ENCODE assay signal across 8 cellular contexts in the genomic region with DNA sequence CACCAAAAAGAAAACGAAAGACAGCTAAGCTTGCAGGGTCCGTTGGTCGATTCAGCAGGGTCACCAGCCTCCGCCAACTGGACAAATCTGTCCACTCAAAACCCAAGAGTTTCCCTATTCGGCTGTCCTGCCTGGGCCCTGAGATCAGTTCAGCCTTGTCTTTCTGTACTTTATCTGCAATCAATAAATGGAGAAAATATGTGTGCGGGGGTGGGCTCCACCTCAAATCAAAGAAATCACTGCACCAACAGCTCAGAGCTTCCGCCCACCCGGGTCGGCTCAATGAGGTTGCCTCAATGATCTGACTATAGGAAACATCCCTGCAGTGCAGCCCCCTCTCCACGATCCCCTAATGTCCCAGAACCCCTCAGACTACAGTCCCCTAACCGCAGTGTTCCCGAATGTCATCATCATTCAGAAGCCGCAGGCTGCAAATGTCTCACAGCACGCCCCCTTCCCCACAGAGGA. TPM values are rescaled to one million over a fixed set of nuclear protein-coding genes. Genes with fewer than 3 reads are reported as not detected.
A peak's percentile ranks its signal among the peaks of the same experiment; 100 is the strongest.
DNase-seq lines count a peak whose midpoint lies in the region; ATAC-seq and TF ChIP-seq lines count a peak whose summit lies in the region.

No MANE protein-coding gene starts in this region.

- H3K4me3 Mint-ChIP-seq in T-helper 1 cell treated with Interleukin-12 subunit alpha and Interleukin-12 subunit beta and Interleukin-4 antibody, amounts not matched to agents 30 μg/mL and 1 μg/mL, for 36 hours, result peak overlapping the region; percentile 91
- peak overlapping the region; percentile 92 for H3K4me3 Mint-ChIP-seq in chondrocyte (ENCODE audit: unreplicated experiment)
- peak overlapping the region; percentile 90 to 99 (median 98) for H3K4me3 Mint-ChIP-seq in naive B cell

- H3K4me3 ChIP-seq in Jurkat, Clone E6-1 (ENCODE audit: low read length), result peak overlapping the region; percentile 66

- DNase-seq in T-helper 1 cell (no peak), chondrocyte (ENCODE audit: low spot score) (no peak), naive B cell (no peak), NCI-H2196 (lab: John Stamatoyannopoulos, UW; ENCODE audit: unreplicated experiment) (no peak), NCI-H1694 treated with DMSO at 0.1 percent for 48 hours (lab: John Stamatoyannopoulos, UW) (no peak)
- no peak for DNase-seq in Jurkat, Clone E6-1 (ENCODE audit: low read depth, low spot score)
- DNase-seq in effector CD4-positive, alpha-beta T cell, result no peak

- peaks cover 2% of the 10 kb centered on the region for H3K36me3 Mint-ChIP-seq in T-helper 1 cell treated with Interleukin-12 subunit alpha and Interleukin-12 subunit beta and Interleukin-4 antibody, amounts not matched to agents 30 μg/mL and 1 μg/mL, for 36 hours (ENCODE audit: low read depth)
- H3K36me3 Mint-ChIP-seq in chondrocyte (ENCODE audit: low read depth) (peaks cover 1% of the 10 kb centered on the region), naive B cell (peaks cover 0 to 5% of the 10 kb centered on the region in 2 donors)

- peak overlapping the region; percentile 93 for H3K27ac Mint-ChIP-seq in T-helper 1 cell treated with Interleukin-12 subunit alpha and Interleukin-12 subunit beta and Interleukin-4 antibody, amounts not matched to agents 30 μg/mL and 1 μg/mL, for 36 hours
- H3K27ac Mint-ChIP-seq in chondrocyte (ENCODE audit: unreplicated experiment), result peak overlapping the region; percentile 95
- peak overlapping the region; percentile 92 to 98 (median 97) for H3K27ac Mint-ChIP-seq in naive B cell

- no peak for TF ChIP-seq CTCF in chondrocyte (IDR thresholded peaks at IDR 0.05)

- H3K4me1 Mint-ChIP-seq in T-helper 1 cell treated with Interleukin-12 subunit alpha and Interleukin-12 subunit beta and Interleukin-4 antibody, amounts not matched to agents 30 μg/mL and 1 μg/mL, for 36 hours (ENCODE audit: low read depth), result peaks cover 22% of the 10 kb centered on the region
- peaks cover 26% of the 10 kb centered on the region for H3K4me1 Mint-ChIP-seq in chondrocyte (ENCODE audit: low read depth)
- peaks cover 18 to 44% (median 40%) of the 10 kb centered on the region in 3 donors for H3K4me1 Mint-ChIP-seq in naive B cell

- H3K27me3 Mint-ChIP-seq in T-helper 1 cell treated with Interleukin-12 subunit alpha and Interleukin-12 subunit beta and Interleukin-4 antibody, amounts not matched to agents 30 μg/mL and 1 μg/mL, for 36 hours (ENCODE audit: low read depth), result peaks cover 4% of the 10 kb centered on the region
- H3K27me3 Mint-ChIP-seq in chondrocyte (ENCODE audit: low read depth) (no peaks in the 10 kb centered on the region), naive B cell (no peaks in the 10 kb centered on the region)

- no peak for ATAC-seq in naive B cell (ENCODE audit: low read depth in 2 of 2)

- no peaks in the 10 kb centered on the region for H3K9me3 Mint-ChIP-seq in T-helper 1 cell treated with Interleukin-12 subunit alpha and Interleukin-12 subunit beta and Interleukin-4 antibody, amounts not matched to agents 30 μg/mL and 1 μg/mL, for 36 hours
- H3K9me3 Mint-ChIP-seq in chondrocyte (ENCODE audit: low read depth) (no peaks in the 10 kb centered on the region), naive B cell (no peaks in the 10 kb centered on the region)

RNA-seq across cellular contexts. Expression of a gene that starts 0.4 kb away (rescaled TPM):
- 30.2 TPM for polyA plus RNA-seq in Jurkat, Clone E6-1 (2012; ENCODE audit: insufficient read depth, insufficient read length)
- total RNA-seq in chondrocyte, result 55.7 to 78.6 TPM (median 58.6 TPM) in 3 replicates
- polyA plus RNA-seq in naive B cell (ENCODE audit: low read depth in 6 of 6), result 10 to 100 TPM; 12.1 to 22.2 (median 16.2) TPM

RNA-seq across cellular contexts. Expression of a gene that starts 16.5 kb away (rescaled TPM):
- polyA plus RNA-seq in Jurkat, Clone E6-1 (2012; ENCODE audit: insufficient read depth, insufficient read length), result not detected
- total RNA-seq in chondrocyte, result 1.6 to 2.4 TPM (median 2.1 TPM) in 3 replicates
- polyA plus RNA-seq in naive B cell (ENCODE audit: low read depth in 6 of 6), result 100 to 1,000 TPM; 262 to 339 (median 305) TPM

RNA-seq across cellular contexts. Expression of a gene that starts 21.9 kb away (rescaled TPM):
- polyA plus RNA-seq in Jurkat, Clone E6-1 (2012; ENCODE audit: insufficient read depth, insufficient read length), result 334 TPM
- total RNA-seq in chondrocyte, result 119 to 155 TPM (median 144 TPM) in 3 replicates
- polyA plus RNA-seq in naive B cell (ENCODE audit: low read depth in 6 of 6), result 10 to 100 TPM; 78.7 to 99.4 (median 93.4) TPM

RNA-seq across cellular contexts. Expression of a gene that starts 23.4 kb away (rescaled TPM):
- polyA plus RNA-seq in Jurkat, Clone E6-1 (2012; ENCODE audit: insufficient read depth, insufficient read length), result 86.9 TPM
- total RNA-seq in chondrocyte, result 1.8 to 2.4 TPM in 2 of 3 replicates, not detected in the other
- 10 to 100 TPM; 33.3 to 68.5 (median 49.9) TPM for polyA plus RNA-seq in naive B cell (ENCODE audit: low read depth in 6 of 6)

RNA-seq across cellular contexts. Expression of a gene that starts 34.7 kb away (rescaled TPM):
- polyA plus RNA-seq in Jurkat, Clone E6-1 (2012; ENCODE audit: insufficient read depth, insufficient read length), result 251 TPM
- total RNA-seq in chondrocyte, result 76.3 to 93.9 TPM (median 89.4 TPM) in 3 replicates
- 100 to 1,000 TPM; 152 to 207 (median 187) TPM for polyA plus RNA-seq in naive B cell (ENCODE audit: low read depth in 6 of 6)
